18 cellular contexts compared by ENCODE assay signal in genomic region chr17:1307829-1308228, GRCh38. TPM values are rescaled to one million over a fixed set of nuclear protein-coding genes. Genes with fewer than 3 reads are reported as not detected.
"Had no signal": no experiment of that assay in that cellular context is flagged by ENCODE, and none has a peak within 500 bp of the region (broad histone marks: within the 10 kb centered on the region; RNA-seq: fewer than 3 reads in every experiment).

No MANE protein-coding gene starts in this region.

RNA-seq across cellular contexts. Expression of gene TRARG1, which starts 28.4 kb away (rescaled TPM):
- total RNA-seq: activated B cell treated with CpG ODN at 0.5 μM for 24 hours; activated CD4-positive, alpha-beta memory T cell treated with anti-CD3 and anti-CD28 coated beads for 36 hours; activated CD8-positive, alpha-beta memory T cell treated with anti-CD3 and anti-CD28 coated beads for 36 hours; activated CD8-positive, alpha-beta T cell treated with anti-CD3 and anti-CD28 coated beads for 36 hours; activated naive CD4-positive, alpha-beta T cell treated with anti-CD3 and anti-CD28 coated beads for 36 hours; activated naive CD8-positive, alpha-beta T cell treated with anti-CD3 and anti-CD28 coated beads for 36 hours; activated T-cell treated with anti-CD3 and anti-CD28 coated beads, Interleukin-2, amount 50 U/mL, for 4 hours; astrocyte had no signal

RNA-seq across cellular contexts. Expression of gene BHLHA9, which starts 37.6 kb away (rescaled TPM):
- total RNA-seq: activated B cell treated with CpG ODN at 0.5 μM for 24 hours; activated CD4-positive, alpha-beta memory T cell treated with anti-CD3 and anti-CD28 coated beads for 36 hours; activated CD4-positive, alpha-beta T cell treated with anti-CD3 and anti-CD28 coated beads, Interleukin-2, amount 10 ng/mL, durations not matched to agents 24 days and 14 days; activated CD8-positive, alpha-beta memory T cell treated with anti-CD3 and anti-CD28 coated beads for 36 hours; activated CD8-positive, alpha-beta T cell treated with anti-CD3 and anti-CD28 coated beads for 36 hours; activated naive CD4-positive, alpha-beta T cell treated with anti-CD3 and anti-CD28 coated beads for 36 hours; activated naive CD4-positive, alpha-beta T cell treated with anti-CD3 and anti-CD28 coated beads, Interleukin-2, amount 50 U/mL, for 72 hours; activated naive CD8-positive, alpha-beta T cell treated with anti-CD3 and anti-CD28 coated beads for 36 hours; activated T-cell treated with anti-CD3 and anti-CD28 coated beads, Interleukin-2, amount 50 U/mL, for 4 hours; activated T-cell treated with anti-CD3 and anti-CD28 coated beads, Interleukin-2, amount 50 U/mL, for 72 hours; activated T-helper 1 cell treated with anti-CD3 and anti-CD28 coated beads, Interleukin-12 subunit alpha, Interleukin-12 subunit beta, Interleukin-2, Interleukin-4 antibody, amounts not matched to agents 30 ng/mL and 10 ng/mL and 1 ng/mL, durations not matched to agents 14 hours and 24 hours and 36 hours; activated T-helper 17 cell treated with anti-CD3 and anti-CD28 coated beads, Interleukin-2, amount 50 U/mL, for 72 hours; adrenal gland; aorta; astrocyte; body of pancreas; breast epithelium; cardiac septum had no signal
